Comparison of ENCODE assay signal across 31 cellular contexts in the genomic region with DNA sequence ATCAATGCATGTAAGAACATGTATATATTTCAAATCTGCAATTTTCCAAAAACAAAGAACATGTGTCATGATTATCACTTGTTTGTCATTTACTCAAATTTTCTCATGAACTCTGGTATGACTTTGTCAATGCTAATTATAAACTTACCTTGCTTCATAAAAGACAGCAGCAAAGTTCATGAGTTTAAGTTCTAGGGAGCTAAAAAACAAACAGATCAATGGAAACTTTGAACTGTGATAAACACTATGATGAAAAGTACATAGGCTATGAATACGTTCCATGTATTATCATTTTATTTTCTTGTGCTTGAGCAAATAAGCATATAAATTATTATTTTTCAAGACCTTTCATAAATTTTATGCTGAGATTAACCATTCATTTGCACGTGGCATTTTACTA.
A peak's percentile ranks its signal among the peaks of the same experiment; 100 is the strongest.
DNase-seq lines count a peak whose midpoint lies in the region; ATAC-seq, FAIRE-seq and TF ChIP-seq lines count a peak whose summit lies in the region.
"Had no signal": no experiment of that assay in that cellular context is flagged by ENCODE, and none has a peak within 500 bp of the region (broad histone marks: within the 10 kb centered on the region; RNA-seq: fewer than 3 reads in every experiment).

No MANE protein-coding gene starts in this region.

- no TSS peak for BruUV-seq in HepG2 (replicated peaks; lab: Mats Ljungman, UMichigan)

- H3K27ac ChIP-seq in liver (ENCODE audit: low read depth in 1 of 2, low read length in 2 of 2) = no peak overlapping the region
- no peak overlapping the region for H3K27ac ChIP-seq in HepG2 (ENCODE audit: extremely low read length, insufficient read depth, low read length)
- H3K27ac ChIP-seq: 22Rv1; A549; BLaER1; BLaER1 treated with 17β-estradiol and CSF1 and Interleukin-3, amounts not matched to agents 10 nM and 100 nM; C4-2B had no signal

- no peaks in the 10 kb centered on the region for H3K79me2 ChIP-seq in HepG2 (ENCODE audit: insufficient read depth, low read length)

- POLR2A ChIA-PET in HepG2 (lab: Yijun Ruan, JAX) = no interaction called here

- no peaks in the 10 kb centered on the region for H3K27me3 ChIP-seq in liver (ENCODE audit: control insufficient read depth in 4 of 4, insufficient read depth in 4 of 4, low read length in 3 of 4)
- H3K27me3 ChIP-seq in HepG2 (ENCODE audit: control insufficient read depth in 1 of 2, insufficient read depth in 2 of 2, low read length in 2 of 2) = no peaks in the 10 kb centered on the region
- H3K27me3 ChIP-seq: BE2C; BLaER1; BLaER1 treated with 17β-estradiol and CSF1 and Interleukin-3, amounts not matched to agents 10 nM and 100 nM had no signal

- H4K20me1 ChIP-seq in HepG2 (ENCODE audit: insufficient read depth, low read length) = no peaks in the 10 kb centered on the region
- H4K20me1 ChIP-seq: BLaER1; BLaER1 treated with 17β-estradiol and CSF1 and Interleukin-3, amounts not matched to agents 10 nM and 100 nM had no signal

- H3K36me3 ChIP-seq in liver (ENCODE audit: control insufficient read depth in 4 of 4, insufficient read depth in 3 of 4, low read depth in 1 of 4, low read length in 3 of 4) = no peaks in the 10 kb centered on the region
- H3K36me3 ChIP-seq in HepG2 (replicated peaks in 1 of 2; ENCODE audit: control insufficient read depth in 1 of 2, insufficient read depth in 2 of 2, low read length in 2 of 2) = no peaks in the 10 kb centered on the region
- H3K36me3 ChIP-seq: BE2C; BLaER1; BLaER1 treated with 17β-estradiol and CSF1 and Interleukin-3, amounts not matched to agents 10 nM and 100 nM had no signal

- ATAC-seq in HepG2 = no peak
- peak; percentile 81 for ATAC-seq in left lobe of liver
- ATAC-seq in HG03460 (IDR thresholded peaks at IDR 0.05; ENCODE audit: unreplicated experiment) = no peak
- ATAC-seq: A549; CD8-positive, alpha-beta T cell had no signal

- H3K9ac ChIP-seq in liver (ENCODE audit: low read depth in 1 of 2, low read length in 2 of 2) (no peak overlapping the region), HepG2 (ENCODE audit: insufficient read depth, low read depth, low read length) (no peak overlapping the region)
- H3K9ac ChIP-seq: BLaER1; BLaER1 treated with 17β-estradiol and CSF1 and Interleukin-3, amounts not matched to agents 10 nM and 100 nM had no signal

- WGBS in liver = 34% methylated on average over 2 of the region's 2 CpGs
- WGBS in HepG2 (ENCODE audit: low lambda C conversion rate) = 7% methylated on average over 2 of the region's 2 CpGs

- intact Hi-C loops in HepG2 (cut with micrococcal nuclease; ENCODE audit: unreplicated experiment) = no loop called here

- no peaks in the 10 kb centered on the region for H3K9me3 ChIP-seq in liver (ENCODE audit: control insufficient read depth in 4 of 4, low read length in 3 of 4)
- peaks cover 44% of the 10 kb centered on the region for H3K9me3 ChIP-seq in HepG2 (ENCODE audit: low read length)
- H3K9me3 ChIP-seq: A549, BE2C, BLaER1, Caco-2 had no signal

- peaks cover 0 to 14% (median 2%) of the 10 kb centered on the region in 4 donors for H3K4me1 ChIP-seq in liver (ENCODE audit: control insufficient read depth in 4 of 4, insufficient read depth in 4 of 4, low read length in 3 of 4)
- no peaks in the 10 kb centered on the region for H3K4me1 ChIP-seq in HepG2 (ENCODE audit: insufficient read depth, low read length)
- H3K4me1 ChIP-seq: A549; BE2C; BLaER1; BLaER1 treated with 17β-estradiol and CSF1 and Interleukin-3, amounts not matched to agents 10 nM and 100 nM; Caco-2 had no signal

- H3K4me2 ChIP-seq in HepG2 (ENCODE audit: low read depth, low read length) = no peak overlapping the region
- H3K4me2 ChIP-seq: A549; BLaER1; BLaER1 treated with 17β-estradiol and CSF1 and Interleukin-3, amounts not matched to agents 10 nM and 100 nM had no signal

- no peak for DNase-seq in HepG2 (ENCODE audit: low spot score)
- no peak for DNase-seq in left lobe of liver (ENCODE audit: low spot score)
- DNase-seq: 8988T; ACHN; AML-193; BE2C; C1 segment of cervical spinal cord; Caco-2; Calu3; CD4-positive, alpha-beta memory T cell; CD4-positive, alpha-beta T cell; CD4-positive, CD25-positive, alpha-beta regulatory T cell; CD8-positive, alpha-beta memory T cell; CD8-positive, alpha-beta T cell; COR-L47; DMS 273 treated with DMSO at 0.1 percent for 48 hours; DMS153; DMS53; DMS79; DMS79 treated with DMSO at 0.1 percent for 48 hours; DND-41; EL had no signal

- TF ChIP-seq RAD21 in liver (IDR thresholded peaks at IDR 0.05) (no peak), HepG2 (CRISPR knock-in tag; IDR thresholded peaks at IDR 0.05) (no peak)

- no peak for TF ChIP-seq CTCF in liver (IDR thresholded peaks at IDR 0.05; ENCODE audit: low read depth, low read length, missing input control)
- no peak for TF ChIP-seq CTCF in HepG2 (CRISPR knock-in tag; IDR thresholded peaks at IDR 0.05)

- no peak for TF ChIP-seq EP300 in HepG2 (IDR thresholded peaks at IDR 0.05; ENCODE audit: low read depth in 2 of 2, low read length in 2 of 2)
- no peak for TF ChIP-seq EP300 in HepG2 (CRISPR knock-in tag; IDR thresholded peaks at IDR 0.05; ENCODE audit: borderline replicate concordance)

- TF ChIP-seq POLR2A in HepG2 (IDR thresholded peaks at IDR 0.05; ENCODE audit: insufficient read depth in 1 of 2, low read depth in 2 of 2, low read length in 2 of 2) = no peak

- in situ Hi-C loops in HepG2 (cut with HindIII; ENCODE audit: extremely low pct_ligation_motif_present, low pct_unique_long_range_greater_than_20kb) = no loop called here

- FAIRE-seq in HepG2 (lab: Jason Lieb, UNC) = no peak
- FAIRE-seq: A204.1, A549, D721Med had no signal

- CTCF ChIA-PET in HepG2 (lab: Yijun Ruan, JAX; ENCODE audit: low intra/inter-chr PET ratio, low total read pairs) = no interaction called here

- no peak overlapping the region for H2AFZ ChIP-seq in HepG2 (ENCODE audit: low read length)

- H3K4me3 ChIP-seq in liver (ENCODE audit: low read depth in 1 of 3, low read length in 3 of 3) (no peak overlapping the region), HepG2 (replicated peaks in 1 of 3; ENCODE audit: insufficient read depth in 1 of 3, low read depth in 2 of 3, low read length in 3 of 3) (no peak overlapping the region)
- H3K4me3 ChIP-seq: A549; BLaER1; BLaER1 treated with 17β-estradiol and CSF1 and Interleukin-3, amounts not matched to agents 10 nM and 100 nM had no signal

TF ChIP-seq in liver, 16 proteins besides CTCF, POLR2A, EP300 and RAD21:
- peak in 1 of 2 donors; percentile 68 for TF ChIP-seq RXRA (IDR thresholded peaks at IDR 0.05)
- TF ChIP-seq HNF4A (conservative IDR thresholded peaks at IDR 0.05) = peak in 1 of 2 donors; percentile 77
- TF ChIP-seq SP1 (IDR thresholded peaks at IDR 0.05) = peak; percentile 31
- no peak for TF ChIP-seq GABPA (IDR thresholded peaks at IDR 0.05 in 1 of 2, conservative IDR thresholded peaks at IDR 0.05 in 1 of 2)

TF ChIP-seq in HepG2, 621 proteins besides CTCF, POLR2A, EP300 and RAD21:
- no peak for TF ChIP-seq MEIS1 (CRISPR knock-in tag; IDR thresholded peaks at IDR 0.05; ENCODE audit: borderline replicate concordance)
- no peak for TF ChIP-seq HOXA9 (CRISPR knock-in tag; IDR thresholded peaks at IDR 0.05; ENCODE audit: borderline replicate concordance)
- no peak for TF ChIP-seq NFIB (CRISPR knock-in tag; IDR thresholded peaks at IDR 0.05; ENCODE audit: borderline replicate concordance)
- TF ChIP-seq ZNF33B (CRISPR knock-in tag; IDR thresholded peaks at IDR 0.05) = no peak
- no peak for TF ChIP-seq ZNF496 (CRISPR knock-in tag; IDR thresholded peaks at IDR 0.05; ENCODE audit: insufficient replicate concordance)
- TF ChIP-seq SRSF4 (IDR thresholded peaks at IDR 0.05; ENCODE audit: low read depth, low read length, poor library complexity, severe bottlenecking) = no peak
- no peak for TF ChIP-seq CHD4 (IDR thresholded peaks at IDR 0.05; ENCODE audit: borderline replicate concordance, low read length)
- TF ChIP-seq ZNF292 (CRISPR knock-in tag; IDR thresholded peaks at IDR 0.05; ENCODE audit: borderline replicate concordance, low read depth) = no peak
- no peak for TF ChIP-seq ZNF367 (CRISPR knock-in tag; IDR thresholded peaks at IDR 0.05; ENCODE audit: borderline replicate concordance)
TF ChIP-seq in HepG2: peak in this region for 0.
